In genomic region chr3:181717505-181717904, GRCh38 we compare ENCODE assay signal across 21 cellular contexts. TPM values are rescaled to one million over a fixed set of nuclear protein-coding genes. Genes with fewer than 3 reads are reported as not detected.
DNase-seq lines count a peak whose midpoint lies in the region; ATAC-seq and TF ChIP-seq lines count a peak whose summit lies in the region.
"Had no signal": no experiment of that assay in that cellular context is flagged by ENCODE, and none has a peak within 500 bp of the region (broad histone marks: within the 10 kb centered on the region; RNA-seq: fewer than 3 reads in every experiment).

No MANE protein-coding gene starts in this region.

- H3K27me3 Mint-ChIP-seq in brain = peaks cover 74% of the 10 kb centered on the region

- peaks cover 32% of the 10 kb centered on the region for H3K36me3 Mint-ChIP-seq in brain

- peak overlapping the region in 3 of 5 experiments; percentile 87 to 93 (median 91) for H3K4me3 Mint-ChIP-seq in brain
- H3K4me3 Mint-ChIP-seq: activated naive CD8-positive, alpha-beta T cell; immature natural killer cell had no signal

- no peak for TF ChIP-seq POLR2A in vagina (IDR thresholded peaks at IDR 0.05)

- peak in 2 of 3 experiments; percentile 34 to 53 for DNase-seq in NCI-H1417 (lab: John Stamatoyannopoulos, UW)
- DNase-seq in NCI-H1417 treated with DMSO at 0.1 percent for 48 hours (lab: John Stamatoyannopoulos, UW) = no peak
- no peak for DNase-seq in vagina (ENCODE audit: extremely low spot score in 2 of 2)
- DNase-seq in posterior vena cava (ENCODE audit: low spot score) = no peak
- DNase-seq: dermis blood vessel endothelial cell; GDM1; immature natural killer cell; KG1; stimulated activated CD4-positive, alpha-beta T cell treated with anti-CD3 and anti-CD28 coated beads, Interleukin-1b, Interleukin-23, amount 100 ng/mL, for 48 hours; stimulated activated naive CD8-positive, alpha-beta T cell treated with anti-CD3 and anti-CD28 coated beads, Interleukin-15, Interleukin-2, amounts not matched to agents 100 U/mL and 50 U/mL, for 24 hours had no signal

- H3K4me1 Mint-ChIP-seq in brain = peaks cover 52% of the 10 kb centered on the region

- peak overlapping the region; percentile 74 for H3K27ac ChIP-seq in iPS-20b (ENCODE audit: low read length)
- peak overlapping the region; percentile 29 for H3K27ac ChIP-seq in vagina
- H3K27ac ChIP-seq: BLaER1, parathyroid adenoma had no signal

- peak overlapping the region in 4 of 5 experiments; percentile 92 to 98 (median 98) for H3K27ac Mint-ChIP-seq in brain
- H3K27ac Mint-ChIP-seq: activated naive CD8-positive, alpha-beta T cell; immature natural killer cell had no signal

- H3K4me3 ChIP-seq in iPS-20b (ENCODE audit: low read length) (peak overlapping the region; percentile 96), vagina (no peak overlapping the region)
- H3K4me3 ChIP-seq: BLaER1, lung had no signal

- H3K27me3 ChIP-seq in iPS-20b (ENCODE audit: insufficient read depth, low read length) (no peaks in the 10 kb centered on the region), vagina (peaks cover 7% of the 10 kb centered on the region)

- H3K4me1 ChIP-seq in iPS-20b (ENCODE audit: insufficient read depth, low read length) (peaks cover 45% of the 10 kb centered on the region), vagina (peaks cover 3% of the 10 kb centered on the region)
- H3K4me1 ChIP-seq: BLaER1, parathyroid adenoma had no signal

- H3K36me3 ChIP-seq in iPS-20b (ENCODE audit: insufficient read depth, low read depth, low read length) (peaks cover 55% of the 10 kb centered on the region), vagina (no peaks in the 10 kb centered on the region)
- H3K36me3 ChIP-seq: BLaER1 had no signal

- H3K9me3 ChIP-seq in iPS-20b (ENCODE audit: insufficient read depth, low read depth, low read length) (no peaks in the 10 kb centered on the region), vagina (no peaks in the 10 kb centered on the region)

- TF ChIP-seq CTCF in brain (conservative IDR thresholded peaks at IDR 0.05) = no peak
- TF ChIP-seq CTCF in vagina (IDR thresholded peaks at IDR 0.05) = no peak

- H3K9me3 Mint-ChIP-seq in brain = peaks cover 0 to 12% (median 4%) of the 10 kb centered on the region in 5 experiments

- intact Hi-C loops in vagina (cut with DNase I) = loop anchor here (10.0 kb wide), 1 partner anchor 537 kb away; no protein-coding TSS in a partner anchor
- intact Hi-C loops in posterior vena cava (cut with DNase I) = loop anchor here in 1 of 2 donors (10.0 kb wide), 1 partner anchor 547 kb away; no protein-coding TSS in a partner anchor

- H3K9ac ChIP-seq in iPS-20b (ENCODE audit: low read depth, low read length) = peak overlapping the region; percentile 93; the same call in 1 of the 2 replicates
- H3K9ac ChIP-seq: BLaER1, parathyroid adenoma had no signal

- ATAC-seq in HG03565 (IDR thresholded peaks at IDR 0.05; ENCODE audit: unreplicated experiment) (no peak), HG02938 (IDR thresholded peaks at IDR 0.05; ENCODE audit: unreplicated experiment) (no peak)
- ATAC-seq: esophagus mucosa; HCT116; stimulated activated naive CD8-positive, alpha-beta T cell treated with anti-CD3 and anti-CD28 coated beads, Interleukin-15, Interleukin-2, amounts not matched to agents 100 U/mL and 50 U/mL, for 24 hours had no signal

RNA-seq across cellular contexts. Expression of gene SOX2, which starts 5.8 kb away (rescaled TPM):
- 120 TPM for polyA plus RNA-seq in brain (ENCODE audit: insufficient read depth, low read depth, low replicate concordance)
- 2.9 TPM for total RNA-seq in vagina
- total RNA-seq in posterior vena cava = under 1 TPM; 0.19 to 0.29 TPM
- total RNA-seq: dermis blood vessel endothelial cell, glomerular endothelial cell had no signal
- polyA plus RNA-seq: immature natural killer cell had no signal

Comparison
In these comparisons a context has a peak if more than half of its experiments do, and no peak if none do; other contexts are left out.
1. DNase-seq: peak in NCI-H1417 (2 of 3); none in NCI-H1417 treated with DMSO at 0.1 percent for 48 hours (single experiment), vagina (0 of 2) and posterior vena cava (single experiment).